Comparison of ENCODE assay signal across 15 cellular contexts in genomic region chr15:43127752-43128151, GRCh38. TPM values are rescaled to one million over a fixed set of nuclear protein-coding genes. Genes with fewer than 3 reads are reported as not detected.
DNase-seq lines count a peak whose midpoint lies in the region; ATAC-seq and TF ChIP-seq lines count a peak whose summit lies in the region.
"Had no signal": no experiment of that assay in that cellular context is flagged by ENCODE, and none has a peak within 500 bp of the region (broad histone marks: within the 10 kb centered on the region; RNA-seq: fewer than 3 reads in every experiment).

No MANE protein-coding gene starts in this region.

- CTCF ChIA-PET in GM10248 (lab: Yijun Ruan, JAX): no interaction called here

- H3K27ac ChIP-seq in VCaP: peak overlapping the region; percentile 92
- H3K27ac ChIP-seq: heart left ventricle, neural progenitor cell had no signal

- no peaks in the 10 kb centered on the region for H3K9me3 ChIP-seq in mucosa of stomach (ENCODE audit: control insufficient read depth, low read length)
- H3K9me3 ChIP-seq in MG63: no peaks in the 10 kb centered on the region

- ATAC-seq in HG03139 (IDR thresholded peaks at IDR 0.05; ENCODE audit: unreplicated experiment): no peak
- ATAC-seq: heart left ventricle, left ventricle myocardium superior, WTC11 had no signal

- H3K4me3 ChIP-seq in mucosa of stomach (ENCODE audit: low read length) (no peak overlapping the region), MG63 (no peak overlapping the region)
- H3K4me3 ChIP-seq: heart left ventricle, neural progenitor cell had no signal

- POLR2A ChIA-PET in GM10248 (lab: Yijun Ruan, JAX): no interaction called here

- no peak for TF ChIP-seq CTCF in VCaP (conservative IDR thresholded peaks at IDR 0.05)
- no peak for TF ChIP-seq CTCF in GM10248 (IDR thresholded peaks at IDR 0.05; ENCODE audit: control extremely low read depth, extremely low read depth, low read depth, missing control alignments)

- H3K4me1 ChIP-seq in mucosa of stomach (ENCODE audit: control insufficient read depth, insufficient read depth, low read length): peaks cover 14% of the 10 kb centered on the region

- H3K36me3 ChIP-seq in mucosa of stomach (ENCODE audit: control insufficient read depth, insufficient read depth, low read length): no peaks in the 10 kb centered on the region
- no peaks in the 10 kb centered on the region for H3K36me3 ChIP-seq in MG63
- H3K36me3 ChIP-seq: heart left ventricle, neural progenitor cell had no signal

- no peaks in the 10 kb centered on the region for H3K27me3 ChIP-seq in mucosa of stomach (ENCODE audit: control insufficient read depth, insufficient read depth, low read length)
- no peaks in the 10 kb centered on the region for H3K27me3 ChIP-seq in MG63
- H3K27me3 ChIP-seq: heart left ventricle had no signal

- H3K9ac ChIP-seq in mucosa of stomach (ENCODE audit: low read length): peak overlapping the region; percentile 28
- H3K9ac ChIP-seq: neural progenitor cell had no signal

- DNase-seq in DMS153 (lab: John Stamatoyannopoulos, UW): peak; percentile 85
- peak; percentile 15 to 60 for DNase-seq in NCI-H2081 (lab: John Stamatoyannopoulos, UW)
- no peak for DNase-seq in MG63
- no peak for DNase-seq in dermis blood vessel endothelial cell
- no peak for DNase-seq in GM10248 (ENCODE audit: extremely low spot score)
- DNase-seq: activated CD8-positive, alpha-beta memory T cell treated with anti-CD3 and anti-CD28 coated beads, Interleukin-2, amount 50 U/mL, for 4 hours; C1 segment of cervical spinal cord; heart left ventricle; left ventricle myocardium superior; NCI-H1092 had no signal

RNA-seq across cellular contexts. Expression of gene TMEM62, which starts 5.6 kb away (rescaled TPM):
- total RNA-seq in MG63 (2014; rRNA removed; shearing (Covaris generic); ENCODE audit: low replicate concordance): 12.2 and 12.8 TPM in 2 replicates
- 21.3 and 21.4 TPM in 2 replicates for total RNA-seq in dermis blood vessel endothelial cell

RNA-seq across cellular contexts. Expression of gene UBR1, which starts 21.9 kb away (rescaled TPM):
- total RNA-seq in MG63 (2014; rRNA removed; shearing (Covaris generic); ENCODE audit: low replicate concordance): 12.6 and 16.8 TPM in 2 replicates
- 31.2 and 35.6 TPM in 2 replicates for total RNA-seq in dermis blood vessel endothelial cell

RNA-seq across cellular contexts. Expression of gene CCNDBP1, which starts 57.5 kb away (rescaled TPM):
- 58.9 and 97.1 TPM in 2 replicates for total RNA-seq in MG63 (2014; rRNA removed; shearing (Covaris generic); ENCODE audit: low replicate concordance)
- total RNA-seq in dermis blood vessel endothelial cell: 151 and 157 TPM in 2 replicates

Comparison
In these comparisons a context has a peak if more than half of its experiments do, and no peak if none do; other contexts are left out.
1. DNase-seq: peak in DMS153 (single experiment) and NCI-H2081 (2 of 2); none in MG63 (single experiment), dermis blood vessel endothelial cell (single experiment) and GM10248 (single experiment).